Comparison of ENCODE assay signal across 1 cellular context in the genomic region with DNA sequence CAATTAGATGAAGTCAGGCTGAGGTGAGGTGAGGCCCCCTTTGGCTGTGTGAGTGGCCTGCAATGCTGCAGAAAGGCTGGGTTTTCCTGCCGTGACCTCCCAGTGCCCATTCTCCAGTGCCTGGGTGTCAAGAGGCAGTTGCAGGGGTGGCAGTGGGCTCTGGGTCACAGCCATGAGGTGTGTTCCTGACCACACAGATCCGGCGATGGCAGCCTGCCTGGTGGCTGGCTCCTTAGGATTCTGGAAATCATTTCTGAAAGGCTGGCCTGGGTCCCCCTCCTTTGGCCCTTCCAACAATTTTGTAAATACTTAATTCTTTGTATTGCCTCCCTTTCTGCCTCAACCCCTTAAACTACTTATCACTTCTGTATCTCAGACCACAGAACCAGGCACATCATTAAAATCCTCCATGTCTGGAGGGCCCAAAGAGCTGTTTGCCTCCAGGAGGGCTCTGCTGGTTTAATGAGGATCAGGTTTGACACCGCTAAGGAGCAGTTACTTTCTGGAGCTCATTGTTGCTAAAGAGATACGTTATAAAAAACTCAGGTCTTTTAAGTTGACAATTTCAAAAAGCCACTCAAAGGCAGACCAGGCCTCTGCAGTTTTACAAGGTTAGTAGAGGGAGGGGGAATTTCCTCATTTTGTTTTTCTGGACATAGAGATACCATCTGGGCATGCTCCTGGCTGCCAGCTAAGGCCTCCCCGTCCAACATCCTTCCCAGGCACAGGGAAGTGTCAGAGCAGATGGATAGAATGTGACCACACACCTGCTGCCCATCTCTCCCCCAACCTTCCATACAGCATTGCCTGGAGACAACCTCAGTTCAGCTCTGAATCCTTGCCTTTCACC.
TF ChIP-seq lines count a peak whose summit lies in the region.

No MANE protein-coding gene starts in this region.

TF ChIP-seq in HepG2, 621 proteins besides CTCF, POLR2A, EP300 and RAD21:
- TF ChIP-seq, protein P1, sequence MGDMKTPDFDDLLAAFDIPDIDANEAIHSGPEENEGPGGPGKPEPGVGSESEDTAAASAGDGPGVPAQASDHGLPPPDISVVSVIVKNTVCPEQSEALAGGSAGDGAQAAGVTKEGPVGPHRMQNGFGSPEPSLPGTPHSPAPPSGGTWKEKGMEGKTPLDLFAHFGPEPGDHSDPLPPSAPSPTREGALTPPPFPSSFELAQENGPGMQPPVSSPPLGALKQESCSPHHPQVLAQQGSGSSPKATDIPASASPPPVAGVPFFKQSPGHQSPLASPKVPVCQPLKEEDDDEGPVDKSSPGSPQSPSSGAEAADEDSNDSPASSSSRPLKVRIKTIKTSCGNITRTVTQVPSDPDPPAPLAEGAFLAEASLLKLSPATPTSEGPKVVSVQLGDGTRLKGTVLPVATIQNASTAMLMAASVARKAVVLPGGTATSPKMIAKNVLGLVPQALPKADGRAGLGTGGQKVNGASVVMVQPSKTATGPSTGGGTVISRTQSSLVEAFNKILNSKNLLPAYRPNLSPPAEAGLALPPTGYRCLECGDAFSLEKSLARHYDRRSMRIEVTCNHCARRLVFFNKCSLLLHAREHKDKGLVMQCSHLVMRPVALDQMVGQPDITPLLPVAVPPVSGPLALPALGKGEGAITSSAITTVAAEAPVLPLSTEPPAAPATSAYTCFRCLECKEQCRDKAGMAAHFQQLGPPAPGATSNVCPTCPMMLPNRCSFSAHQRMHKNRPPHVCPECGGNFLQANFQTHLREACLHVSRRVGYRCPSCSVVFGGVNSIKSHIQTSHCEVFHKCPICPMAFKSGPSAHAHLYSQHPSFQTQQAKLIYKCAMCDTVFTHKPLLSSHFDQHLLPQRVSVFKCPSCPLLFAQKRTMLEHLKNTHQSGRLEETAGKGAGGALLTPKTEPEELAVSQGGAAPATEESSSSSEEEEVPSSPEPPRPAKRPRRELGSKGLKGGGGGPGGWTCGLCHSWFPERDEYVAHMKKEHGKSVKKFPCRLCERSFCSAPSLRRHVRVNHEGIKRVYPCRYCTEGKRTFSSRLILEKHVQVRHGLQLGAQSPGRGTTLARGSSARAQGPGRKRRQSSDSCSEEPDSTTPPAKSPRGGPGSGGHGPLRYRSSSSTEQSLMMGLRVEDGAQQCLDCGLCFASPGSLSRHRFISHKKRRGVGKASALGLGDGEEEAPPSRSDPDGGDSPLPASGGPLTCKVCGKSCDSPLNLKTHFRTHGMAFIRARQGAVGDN (CRISPR knock-in tag; IDR thresholded peaks at IDR 0.05), result peak; percentile 29; the same call in 1 of the 2 replicates
- TF ChIP-seq AGO2 (optimal IDR thresholded peaks at IDR 0.05; ENCODE audit: low read depth, low read length) (peak; percentile 31), KLF15 (CRISPR knock-in tag; IDR thresholded peaks at IDR 0.05; ENCODE audit: borderline replicate concordance) (no peak), RBM22 (optimal IDR thresholded peaks at IDR 0.05; ENCODE audit: low read length) (peak; percentile 25)
